In the genomic region with DNA sequence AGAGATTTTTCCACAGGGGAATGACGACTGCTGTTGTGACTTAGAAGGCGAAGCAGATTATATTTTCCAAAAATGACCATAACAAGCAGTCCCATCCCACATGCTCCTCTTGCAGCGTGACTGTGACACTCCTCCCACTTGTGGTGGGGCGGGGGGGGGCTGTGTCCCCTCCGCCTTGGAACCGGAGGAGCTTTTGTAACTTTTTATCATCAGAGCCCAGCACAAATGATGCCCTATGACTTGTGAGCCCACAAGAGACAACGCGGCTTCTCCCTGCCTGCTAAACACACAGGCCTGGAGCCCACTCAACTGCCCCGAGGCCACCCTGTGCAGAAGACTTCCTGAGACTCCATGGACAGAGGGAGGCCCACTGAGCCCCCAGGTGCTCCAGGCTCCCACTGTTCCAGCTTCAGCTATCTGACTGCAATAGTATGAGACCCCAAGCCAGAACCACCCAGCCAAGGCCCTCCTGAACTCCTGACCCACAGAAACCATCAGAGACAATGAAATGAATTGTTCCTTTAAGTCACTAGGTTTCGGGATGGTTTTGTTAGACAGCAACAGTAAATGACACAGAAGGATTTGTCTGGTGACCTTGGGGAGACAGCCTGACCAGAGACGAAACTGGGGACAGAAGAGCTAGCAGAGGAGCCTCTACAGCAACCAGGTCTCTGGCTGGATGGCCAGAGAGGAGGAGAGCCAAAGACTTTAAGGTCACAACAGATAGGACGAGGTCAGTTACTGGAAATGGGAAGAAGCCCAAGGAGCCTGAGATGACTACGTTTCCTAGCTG, we compare ENCODE assay signal across 10 cellular contexts. TPM values are rescaled to one million over a fixed set of nuclear protein-coding genes. Genes with fewer than 3 reads are reported as not detected.
DNase-seq lines count a peak whose midpoint lies in the region; ATAC-seq and TF ChIP-seq lines count a peak whose summit lies in the region.
"Had no signal": no experiment of that assay in that cellular context is flagged by ENCODE, and none has a peak within 500 bp of the region (broad histone marks: within the 10 kb centered on the region; RNA-seq: fewer than 3 reads in every experiment).

No MANE protein-coding gene starts in this region.

- TF ChIP-seq POLR2A in suprapubic skin (IDR thresholded peaks at IDR 0.05) = no peak

- H3K36me3 ChIP-seq in colonic mucosa (no peaks in the 10 kb centered on the region), muscle layer of colon (ENCODE audit: insufficient read depth, low read length) (no peaks in the 10 kb centered on the region), suprapubic skin (no peaks in the 10 kb centered on the region)

- peak overlapping the region; percentile 70 to 76 for H3K27ac Mint-ChIP-seq in T-cell

- H3K9me3 ChIP-seq in colonic mucosa = no peaks in the 10 kb centered on the region
- no peaks in the 10 kb centered on the region for H3K9me3 ChIP-seq in muscle layer of colon (ENCODE audit: low read length)
- H3K9me3 ChIP-seq in suprapubic skin = no peaks in the 10 kb centered on the region

- H3K4me3 Mint-ChIP-seq in T-cell = peak overlapping the region in 2 of 3 donors; percentile 17 to 26

- H3K27me3 ChIP-seq in colonic mucosa (no peaks in the 10 kb centered on the region), muscle layer of colon (ENCODE audit: control insufficient read depth in 1 of 2, insufficient read depth in 2 of 2, low read length in 2 of 2) (no peaks in the 10 kb centered on the region), suprapubic skin (no peaks in the 10 kb centered on the region)

- TF ChIP-seq CTCF in colonic mucosa (IDR thresholded peaks at IDR 0.05) (no peak), suprapubic skin (IDR thresholded peaks at IDR 0.05) (no peak)

- POLR2A ChIA-PET in T-cell (lab: Charles Lee) = interaction anchor here in 1 of 2 donors (0.6 kb wide), 1 partner anchor 59 kb away, joined by 8 read pairs; a partner anchor contains a TSS

- no peak for DNase-seq in T-cell
- DNase-seq in colonic mucosa = no peak
- peak in 1 of 2 donors; percentile 80 for DNase-seq in suprapubic skin (ENCODE audit: low spot score in 2 of 2)
- no peak for DNase-seq in HCEC 1CT
- no peak for DNase-seq in D341Med (ENCODE audit: low spot score)
- DNase-seq: KG1, occipital lobe had no signal

- H3K4me3 ChIP-seq in colonic mucosa = no peak overlapping the region
- peak overlapping the region; percentile 15 to 33 for H3K4me3 ChIP-seq in muscle layer of colon (ENCODE audit: low read depth in 1 of 2, low read length in 2 of 2)
- no peak overlapping the region for H3K4me3 ChIP-seq in suprapubic skin

- H3K4me1 ChIP-seq in colonic mucosa (peaks cover 38% of the 10 kb centered on the region), muscle layer of colon (ENCODE audit: insufficient read depth, low read length) (peaks cover 95% of the 10 kb centered on the region), suprapubic skin (peaks cover 82% of the 10 kb centered on the region)

- H3K27me3 Mint-ChIP-seq in T-cell = no peaks in the 10 kb centered on the region

- H3K9me3 Mint-ChIP-seq in T-cell = no peaks in the 10 kb centered on the region

- CTCF ChIA-PET in T-cell (lab: Charles Lee) = interaction anchor here in 1 of 2 donors (0.8 kb wide), 1 partner anchor 225 kb away, joined by 3 read pairs; no protein-coding TSS in a partner anchor

- no peak for TF ChIP-seq EP300 in suprapubic skin (IDR thresholded peaks at IDR 0.05)

- peak overlapping the region; percentile 35 for H3K27ac ChIP-seq in colonic mucosa
- peak overlapping the region; percentile 94 for H3K27ac ChIP-seq in muscle layer of colon (ENCODE audit: low read depth, low read length)
- peak overlapping the region; percentile 82 for H3K27ac ChIP-seq in suprapubic skin

- ATAC-seq in T-cell (replicated peaks in 1 of 4) (no peak), HG02678 (IDR thresholded peaks at IDR 0.05; ENCODE audit: unreplicated experiment) (no peak), GM18511 (IDR thresholded peaks at IDR 0.05; ENCODE audit: unreplicated experiment) (no peak)

- peaks cover 90 to 95% (median 94%) of the 10 kb centered on the region in 3 donors for H3K4me1 Mint-ChIP-seq in T-cell

- intact Hi-C loops in colonic mucosa (cut with DNase I) = no loop called here

- peak overlapping the region in 1 of 2 donors; percentile 3 for H3K9ac ChIP-seq in colonic mucosa (ENCODE audit: low read depth in 2 of 2, low read length in 2 of 2)
- peak overlapping the region; percentile 4 for H3K9ac ChIP-seq in muscle layer of colon (ENCODE audit: low read length)

- WGBS in suprapubic skin = 62% methylated on average over 13 of the region's 13 CpGs

- peaks cover 10% of the 10 kb centered on the region for H3K36me3 Mint-ChIP-seq in T-cell

RNA-seq across cellular contexts. Expression of a gene that starts 58.8 kb away (rescaled TPM):
- total RNA-seq in T-cell = 100 to 1,000 TPM; 272 to 342 (median 320) TPM
- total RNA-seq in colonic mucosa = 100 to 1,000 TPM; 397 to 407 TPM
- 100 to 1,000 TPM; 101 to 130 (median 126) TPM for total RNA-seq in suprapubic skin

Comparison
In these comparisons a context has a peak if more than half of its experiments do, and no peak if none do; other contexts are left out.
1. H3K27ac ChIP-seq: peak in every context shown above with its lines; median percentile 94 in muscle layer of colon; 82 in suprapubic skin; 35 in colonic mucosa.
2. H3K4me3 ChIP-seq: peak in muscle layer of colon (2 of 2); none in colonic mucosa (single experiment) and suprapubic skin (single experiment).